17 cellular contexts compared by ENCODE assay signal in the genomic region with DNA sequence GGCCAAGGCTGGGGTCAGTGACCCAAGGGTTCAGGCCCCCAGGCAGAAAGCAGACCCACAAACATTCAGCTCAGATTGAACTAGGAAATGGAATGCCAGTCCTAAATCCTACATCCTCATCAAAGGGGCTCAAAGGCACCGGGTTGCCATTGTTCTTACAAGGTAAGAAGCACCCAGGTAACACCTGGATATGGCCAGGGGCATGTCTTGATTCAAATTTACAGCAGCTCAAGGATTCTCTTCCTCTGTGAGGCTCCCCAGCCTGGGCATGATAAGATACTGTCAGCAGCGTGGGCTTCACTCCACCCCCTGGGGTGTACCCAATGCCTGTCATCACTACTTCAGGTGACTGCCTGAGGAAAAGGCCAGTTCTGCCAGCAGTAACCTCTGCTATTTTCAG.
DNase-seq lines count a peak whose midpoint lies in the region; ATAC-seq and TF ChIP-seq lines count a peak whose summit lies in the region.
"Had no signal": no experiment of that assay in that cellular context is flagged by ENCODE, and none has a peak within 500 bp of the region (broad histone marks: within the 10 kb centered on the region; RNA-seq: fewer than 3 reads in every experiment).

No MANE protein-coding gene starts in this region.

- H3K36me3 Mint-ChIP-seq in endodermal cell (ENCODE audit: low read depth) (no peaks in the 10 kb centered on the region), type B pancreatic cell (no peaks in the 10 kb centered on the region)
- H3K36me3 Mint-ChIP-seq: CD4-positive, CD25-positive, alpha-beta regulatory T cell; CD8-positive, alpha-beta T cell had no signal

- no peaks in the 10 kb centered on the region for H3K9me3 ChIP-seq in endodermal cell (ENCODE audit: control insufficient read depth, low read length)
- no peaks in the 10 kb centered on the region for H3K9me3 ChIP-seq in spleen
- H3K9me3 ChIP-seq: BLaER1, Caco-2 had no signal

- H3K36me3 ChIP-seq in endodermal cell (ENCODE audit: control insufficient read depth, insufficient read depth, low read length), result no peaks in the 10 kb centered on the region
- no peaks in the 10 kb centered on the region for H3K36me3 ChIP-seq in mesendoderm (ENCODE audit: control insufficient read depth, insufficient read depth, low read length)
- H3K36me3 ChIP-seq in spleen, result no peaks in the 10 kb centered on the region
- H3K36me3 ChIP-seq: BLaER1 had no signal

- H3K4me3 Mint-ChIP-seq in endodermal cell (no peak overlapping the region), type B pancreatic cell (no peak overlapping the region)
- H3K4me3 Mint-ChIP-seq: B cell; CD4-positive, CD25-positive, alpha-beta regulatory T cell; CD8-positive, alpha-beta T cell had no signal

- no peaks in the 10 kb centered on the region for H3K4me1 Mint-ChIP-seq in endodermal cell
- H3K4me1 Mint-ChIP-seq in type B pancreatic cell (ENCODE audit: unreplicated experiment), result peaks cover 11% of the 10 kb centered on the region

- H3K27ac ChIP-seq in endodermal cell (ENCODE audit: low read depth, low read length), result no peak overlapping the region
- no peak overlapping the region for H3K27ac ChIP-seq in mesendoderm (ENCODE audit: low read depth, low read length)
- no peak overlapping the region for H3K27ac ChIP-seq in spleen
- H3K27ac ChIP-seq: BLaER1, C4-2B had no signal

- DNase-seq in endodermal cell (peak; percentile 49), mesendoderm (peak; percentile 9), spleen (peak; percentile 55), type B pancreatic cell (ENCODE audit: extremely low spot score, unreplicated experiment) (peak; percentile 27), NCI-H446 (lab: John Stamatoyannopoulos, UW) (no peak)
- no peak for DNase-seq in stimulated activated CD4-positive, alpha-beta T cell treated with anti-CD3 and anti-CD28 coated beads, Interleukin-2, amount 100 ng/mL, for 48 hours
- DNase-seq: CD4-positive, CD25-positive, alpha-beta regulatory T cell; DMS153; DND-41; H7 had no signal

- H3K4me3 ChIP-seq in endodermal cell (ENCODE audit: low read length) (no peak overlapping the region), mesendoderm (ENCODE audit: low read length) (no peak overlapping the region), spleen (no peak overlapping the region)
- H3K4me3 ChIP-seq: BLaER1 had no signal

- H3K4me1 ChIP-seq in endodermal cell (ENCODE audit: control insufficient read depth, insufficient read depth, low read length) (no peaks in the 10 kb centered on the region), mesendoderm (ENCODE audit: control insufficient read depth, low read depth, low read length) (no peaks in the 10 kb centered on the region), spleen (no peaks in the 10 kb centered on the region)
- H3K4me1 ChIP-seq: BLaER1, Caco-2 had no signal

- no peak overlapping the region for H2BK15ac ChIP-seq in mesendoderm (replicated peaks; ENCODE audit: low read depth)

- H3K27ac Mint-ChIP-seq in endodermal cell, result no peak overlapping the region
- no peak overlapping the region for H3K27ac Mint-ChIP-seq in type B pancreatic cell
- H3K27ac Mint-ChIP-seq: B cell; CD4-positive, CD25-positive, alpha-beta regulatory T cell; CD8-positive, alpha-beta T cell had no signal

- no peak for TF ChIP-seq POLR2A in spleen (IDR thresholded peaks at IDR 0.05)

- H2BK5ac ChIP-seq in mesendoderm (ENCODE audit: low read length), result no peak overlapping the region

- H3K27me3 ChIP-seq in endodermal cell (ENCODE audit: control insufficient read depth, insufficient read depth, low read length, poor library complexity, severe bottlenecking) (no peaks in the 10 kb centered on the region), mesendoderm (ENCODE audit: insufficient read depth, low read length, poor library complexity) (no peaks in the 10 kb centered on the region), spleen (replicated peaks in 1 of 7) (no peaks in the 10 kb centered on the region)
- H3K27me3 ChIP-seq: BLaER1 had no signal

- intact Hi-C loops in spleen (cut with DNase I; ENCODE audit: low total_unique reads), result no loop called here

- H4K8ac ChIP-seq in mesendoderm (ENCODE audit: low read depth, low read length), result no peak overlapping the region

- H3K9ac ChIP-seq in endodermal cell (ENCODE audit: extremely low read depth, low read length, poor library complexity, severe bottlenecking) (no peak overlapping the region), mesendoderm (ENCODE audit: low read length) (no peak overlapping the region)
- H3K9ac ChIP-seq: BLaER1 had no signal

- H3K27me3 Mint-ChIP-seq in endodermal cell (ENCODE audit: insufficient read depth) (peaks cover 6% of the 10 kb centered on the region), type B pancreatic cell (peaks cover 11% of the 10 kb centered on the region)
- H3K27me3 Mint-ChIP-seq: B cell; CD4-positive, CD25-positive, alpha-beta regulatory T cell had no signal

- no peak overlapping the region for H3K4me2 ChIP-seq in mesendoderm (ENCODE audit: low read length)
- H3K4me2 ChIP-seq: BLaER1 had no signal

- H4K5ac ChIP-seq in mesendoderm (ENCODE audit: low read length), result no peak overlapping the region

- no peak overlapping the region for H3K56ac ChIP-seq in mesendoderm (ENCODE audit: low read length)

- H3K79me1 ChIP-seq in mesendoderm (ENCODE audit: low read length), result no peaks in the 10 kb centered on the region

- no peak for ATAC-seq in HG03521 (IDR thresholded peaks at IDR 0.05; ENCODE audit: unreplicated experiment)
- ATAC-seq: CD8-positive, alpha-beta T cell; HCT116 had no signal

- H3K4ac ChIP-seq in mesendoderm (ENCODE audit: low read depth, low read length), result no peak overlapping the region

- no peak for TF ChIP-seq CTCF in endodermal cell (conservative IDR thresholded peaks at IDR 0.05)
- no peak for TF ChIP-seq CTCF in spleen (IDR thresholded peaks at IDR 0.05 in 8 of 11, conservative IDR thresholded peaks at IDR 0.05 in 3 of 11)
- TF ChIP-seq CTCF in type B pancreatic cell (conservative IDR thresholded peaks at IDR 0.05), result no peak

- WGBS in endodermal cell (ENCODE audit: insufficient coverage in 1 of 2, insufficient read length in 1 of 2), 2 experiments, result 69 to 92% methylated on average over 1 to 2 of the region's 2 CpGs
- no CpG with 5 or more reads among the region's 2 CpGs for WGBS in mesendoderm (ENCODE audit: extremely low coverage, insufficient coverage, low lambda C conversion rate)
- WGBS in spleen, 5 donors, result 80 to 94% (median 87%) methylated on average over 2 of the region's 2 CpGs

- no peaks in the 10 kb centered on the region for H3K9me3 Mint-ChIP-seq in endodermal cell
- peaks cover 7% of the 10 kb centered on the region for H3K9me3 Mint-ChIP-seq in type B pancreatic cell
- H3K9me3 Mint-ChIP-seq: CD8-positive, alpha-beta T cell had no signal

- H3K23ac ChIP-seq in mesendoderm (ENCODE audit: low read length), result no peak overlapping the region

- no peak overlapping the region for H2AK5ac ChIP-seq in mesendoderm (ENCODE audit: low read length)

- H2BK120ac ChIP-seq in mesendoderm (ENCODE audit: low read depth, low read length), result no peak overlapping the region

- no peak overlapping the region for H3K18ac ChIP-seq in mesendoderm (ENCODE audit: low read length)

- H3K79me2 ChIP-seq in mesendoderm (ENCODE audit: control insufficient read depth, insufficient read depth, low read length), result no peaks in the 10 kb centered on the region

Comparison
In these comparisons a context has a peak if more than half of its experiments do, and no peak if none do; other contexts are left out.
1. DNase-seq: peak in endodermal cell (single experiment), mesendoderm (single experiment), spleen (single experiment) and type B pancreatic cell (single experiment); none in stimulated activated CD4-positive, alpha-beta T cell treated with anti-CD3 and anti-CD28 coated beads, Interleukin-2, amount 100 ng/mL, for 48 hours (0 of 2) and NCI-H446 (0 of 2).